In the genomic region with DNA sequence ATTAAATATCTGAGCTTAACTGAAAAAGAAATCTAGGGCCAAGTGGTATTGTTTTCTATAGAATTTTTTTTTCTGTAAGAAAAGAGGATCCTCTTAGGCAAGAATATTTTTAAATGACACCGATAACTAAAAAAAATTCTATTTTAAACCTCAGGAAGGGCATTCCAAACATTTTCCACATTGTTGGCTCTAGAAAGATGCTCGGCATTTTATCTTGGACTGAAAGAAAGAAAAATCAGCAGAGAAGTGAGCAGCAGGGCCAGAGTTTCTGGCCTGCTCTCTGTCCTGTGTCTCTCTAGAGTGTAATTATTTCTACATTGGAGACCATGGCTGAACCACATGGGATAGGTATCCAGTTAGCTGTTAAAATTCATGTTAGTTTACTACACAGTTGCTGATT, we compare ENCODE assay signal across 24 cellular contexts.
DNase-seq lines count a peak whose midpoint lies in the region; ATAC-seq and TF ChIP-seq lines count a peak whose summit lies in the region.
"Had no signal": no experiment of that assay in that cellular context is flagged by ENCODE, and none has a peak within 500 bp of the region (broad histone marks: within the 10 kb centered on the region; RNA-seq: fewer than 3 reads in every experiment).

No MANE protein-coding gene starts in this region.

- no peaks in the 10 kb centered on the region for H3K79me2 ChIP-seq in mesendoderm (ENCODE audit: control insufficient read depth, insufficient read depth, low read length)

- no peaks in the 10 kb centered on the region for H3K79me1 ChIP-seq in mesendoderm (ENCODE audit: low read length)

- no CpG with 5 or more reads among the region's 2 CpGs for WGBS in mesendoderm (ENCODE audit: extremely low coverage, insufficient coverage, low lambda C conversion rate)

- no peak overlapping the region for H2BK15ac ChIP-seq in mesendoderm (replicated peaks; ENCODE audit: low read depth)

- no peak overlapping the region for H3K27ac ChIP-seq in mesendoderm (ENCODE audit: low read depth, low read length)
- H3K27ac ChIP-seq: HL-60, prostate gland, skin epidermis had no signal

- H2BK5ac ChIP-seq in mesendoderm (ENCODE audit: low read length), result no peak overlapping the region

- no peak overlapping the region for H3K18ac ChIP-seq in mesendoderm (ENCODE audit: low read length)

- H3K27me3 ChIP-seq in mesendoderm (ENCODE audit: insufficient read depth, low read length, poor library complexity), result no peaks in the 10 kb centered on the region

- DNase-seq in AG10803 (ENCODE audit: low read depth) (peak; percentile 73), NCI-H226 (peak; percentile 65), choroid plexus epithelial cell (ENCODE audit: low read depth) (peak; percentile 48), myocyte (ENCODE audit: low read depth) (peak; percentile 26), mesendoderm (no peak), GOT3 (lab: John Stamatoyannopoulos, UW) (no peak), DMS79 (lab: John Stamatoyannopoulos, UW) (no peak)
- DNase-seq: activated CD4-positive, alpha-beta T cell treated with anti-CD3 and anti-CD28 coated beads, Interleukin-2, amount 10 ng/mL, durations not matched to agents 7 days and 5 days; activated naive CD8-positive, alpha-beta T cell treated with anti-CD3 and anti-CD28 coated beads, Interleukin-2, amount 10 ng/mL, durations not matched to agents 7 days and 5 days; caudate nucleus; CD8-positive, alpha-beta memory T cell; NCI-H1417 treated with DMSO at 0.1 percent for 48 hours; NCI-H774; SHP77 treated with DMSO at 0.1 percent for 48 hours; stimulated activated CD4-positive, alpha-beta T cell treated with anti-CD3 and anti-CD28 coated beads, Interleukin-2, amount 100 ng/mL, for 24 hours; stimulated activated naive CD4-positive, alpha-beta T cell; T-helper 1 cell had no signal

- no peaks in the 10 kb centered on the region for H3K4me1 ChIP-seq in mesendoderm (ENCODE audit: control insufficient read depth, low read depth, low read length)
- H3K4me1 ChIP-seq: HAP-1, prostate gland had no signal

- H3K23ac ChIP-seq in mesendoderm (ENCODE audit: low read length), result no peak overlapping the region

- H3K4me3 ChIP-seq in AG10803 (ENCODE audit: low read length), result no peak overlapping the region
- no peak overlapping the region for H3K4me3 ChIP-seq in choroid plexus epithelial cell (ENCODE audit: low read depth, low read length)
- H3K4me3 ChIP-seq in mesendoderm (ENCODE audit: low read length), result no peak overlapping the region
- H3K4me3 ChIP-seq: HAP-1, prostate gland, skin epidermis had no signal

- no peak overlapping the region for H3K56ac ChIP-seq in mesendoderm (ENCODE audit: low read length)

- no peak overlapping the region for H4K5ac ChIP-seq in mesendoderm (ENCODE audit: low read length)

- no peaks in the 10 kb centered on the region for H3K36me3 ChIP-seq in mesendoderm (ENCODE audit: control insufficient read depth, insufficient read depth, low read length)
- H3K36me3 ChIP-seq: HAP-1, prostate gland had no signal

- no peak overlapping the region for H3K4me2 ChIP-seq in mesendoderm (ENCODE audit: low read length)

- no peak for TF ChIP-seq CTCF in AG10803 (conservative IDR thresholded peaks at IDR 0.05; ENCODE audit: low read length)
- no peak for TF ChIP-seq CTCF in choroid plexus epithelial cell (conservative IDR thresholded peaks at IDR 0.05; ENCODE audit: low read depth, low read length)

- H2AK5ac ChIP-seq in mesendoderm (ENCODE audit: low read length), result no peak overlapping the region

- no peak for ATAC-seq in GM21447 (IDR thresholded peaks at IDR 0.05; ENCODE audit: unreplicated experiment)
- ATAC-seq: activated T-helper 17 cell treated with anti-CD3 and anti-CD28 coated beads, Interleukin-2, amount 50 U/mL, for 72 hours; left lobe of liver had no signal

- no peak overlapping the region for H4K8ac ChIP-seq in mesendoderm (ENCODE audit: low read depth, low read length)

- H3K4ac ChIP-seq in mesendoderm (ENCODE audit: low read depth, low read length), result no peak overlapping the region

- no peak overlapping the region for H3K9ac ChIP-seq in mesendoderm (ENCODE audit: low read length)

- H2BK120ac ChIP-seq in mesendoderm (ENCODE audit: low read depth, low read length), result no peak overlapping the region

Comparison
In these comparisons a context has a peak if more than half of its experiments do, and no peak if none do; other contexts are left out.
1. DNase-seq: peak in AG10803 (single experiment), NCI-H226 (single experiment), choroid plexus epithelial cell (single experiment) and myocyte (single experiment); none in mesendoderm (single experiment), GOT3 (single experiment) and DMS79 (single experiment).